8 cellular contexts compared by ENCODE assay signal in the genomic region with DNA sequence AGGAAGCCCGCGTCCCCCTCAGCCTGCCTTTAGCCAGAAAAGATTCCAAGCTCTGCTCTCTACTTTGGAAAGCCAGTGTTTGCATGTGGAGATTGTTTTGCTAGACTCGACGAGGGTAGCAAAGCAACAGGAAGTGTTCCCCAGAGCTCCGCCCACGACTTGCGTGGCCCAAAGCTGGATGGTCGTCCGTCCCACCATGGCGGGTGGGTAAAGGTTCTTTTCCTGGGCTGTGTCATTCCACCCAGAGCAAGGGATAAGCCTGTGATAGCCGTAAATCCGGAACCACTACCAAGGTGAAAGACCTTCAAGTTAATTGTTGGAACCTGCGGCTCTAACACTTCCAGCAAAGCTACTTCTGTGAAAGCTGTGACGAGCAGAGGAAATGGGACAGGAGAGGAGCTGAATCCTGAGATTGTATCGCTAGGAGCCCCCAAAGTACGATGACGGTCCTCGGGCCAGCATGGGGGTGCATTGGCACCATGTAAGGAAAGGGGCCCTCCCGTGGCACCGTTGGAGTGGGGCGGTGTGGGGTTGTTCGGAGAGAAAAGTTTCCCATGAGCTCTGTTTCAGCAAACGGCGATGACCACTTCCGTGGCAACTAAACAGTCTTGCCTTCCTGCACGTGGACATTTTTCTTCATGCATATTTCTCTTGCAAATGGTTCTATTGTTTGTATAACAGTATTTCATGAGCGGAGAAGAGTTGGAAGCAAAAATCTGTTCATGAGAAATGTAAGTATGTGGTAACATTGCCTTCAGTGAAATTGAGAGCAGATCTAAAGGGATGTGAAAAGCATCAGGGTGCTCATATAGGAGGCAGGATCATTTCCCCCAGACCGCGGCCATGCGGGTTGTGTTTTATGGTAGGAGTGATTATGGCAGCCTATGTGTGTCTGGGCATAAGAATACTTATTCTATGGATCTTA. TPM values are rescaled to one million over a fixed set of nuclear protein-coding genes. Genes with fewer than 3 reads are reported as not detected.
A peak's percentile ranks its signal among the peaks of the same experiment; 100 is the strongest.
DNase-seq lines count a peak whose midpoint lies in the region; ATAC-seq, FAIRE-seq and TF ChIP-seq lines count a peak whose summit lies in the region.

No MANE protein-coding gene starts in this region.

- no peak for TF ChIP-seq CTCF in sigmoid colon (IDR thresholded peaks at IDR 0.05)

- peak overlapping the region; percentile 13 to 35 for H3K9ac ChIP-seq in duodenal mucosa (ENCODE audit: low read depth in 1 of 2, low read length in 2 of 2)

- FAIRE-seq in GM12891 (lab: Jason Lieb, UNC) = peak; percentile 94

- H3K4me3 ChIP-seq in duodenal mucosa (ENCODE audit: low read depth in 1 of 2, low read length in 2 of 2) (peak overlapping the region; percentile 47 to 65), sigmoid colon (peak overlapping the region in 3 of 4 donors; percentile 26 to 45 (median 38))

- intact Hi-C loops in sigmoid colon (cut with DNase I) = loop anchor here (10.0 kb wide), 1 partner anchor 45 kb away; no protein-coding TSS in a partner anchor

- WGBS in sigmoid colon, 2 donors = 66 to 79% methylated on average over 30 of the region's 30 CpGs

- no peaks in the 10 kb centered on the region for H3K36me3 ChIP-seq in duodenal mucosa (ENCODE audit: control insufficient read depth in 1 of 2, insufficient read depth in 2 of 2, low read length in 2 of 2)
- H3K36me3 ChIP-seq in sigmoid colon = no peaks in the 10 kb centered on the region

- no peak overlapping the region for H3K27ac ChIP-seq in duodenal mucosa (ENCODE audit: low read depth, low read length)
- peak overlapping the region in 3 of 4 donors; percentile 28 to 47 (median 44) for H3K27ac ChIP-seq in sigmoid colon

- TF ChIP-seq EP300 in sigmoid colon (IDR thresholded peaks at IDR 0.05) = no peak

- TF ChIP-seq POLR2A in GM12891 (IDR thresholded peaks at IDR 0.05; ENCODE audit: low read depth, low read length) (peak; percentile 45; the same call in 1 of the 2 replicates), sigmoid colon (IDR thresholded peaks at IDR 0.05) (no peak)

- H3K4me1 ChIP-seq in duodenal mucosa (ENCODE audit: control insufficient read depth in 1 of 2, insufficient read depth in 2 of 2, low read length in 2 of 2) = peaks cover 33 to 36% of the 10 kb centered on the region in 2 donors
- peaks cover 0 to 13% (median 5%) of the 10 kb centered on the region in 4 donors for H3K4me1 ChIP-seq in sigmoid colon

- peak; percentile 64 for DNase-seq in GM12891 (ENCODE audit: insufficient read length, low spot score)
- DNase-seq in NOMO-1 treated with DMSO at 0.1 percent for 48 hours (lab: John Stamatoyannopoulos, UW; ENCODE audit: unreplicated experiment) = peak; percentile 44
- peak; percentile 48 for DNase-seq in sigmoid colon
- no peak for DNase-seq in T1000 (lab: John Stamatoyannopoulos, UW)

- H3K9me3 ChIP-seq in duodenal mucosa (ENCODE audit: control insufficient read depth in 1 of 2, low read length in 2 of 2) (no peaks in the 10 kb centered on the region), sigmoid colon (no peaks in the 10 kb centered on the region)

- H3K27me3 ChIP-seq in duodenal mucosa (ENCODE audit: control insufficient read depth in 1 of 2, insufficient read depth in 2 of 2, low read length in 2 of 2) = no peaks in the 10 kb centered on the region
- peaks cover 2 to 29% (median 8%) of the 10 kb centered on the region in 3 donors for H3K27me3 ChIP-seq in sigmoid colon

- no peak for ATAC-seq in HG03196 (IDR thresholded peaks at IDR 0.05; ENCODE audit: unreplicated experiment)
- no peak for ATAC-seq in HG03159 (IDR thresholded peaks at IDR 0.05; ENCODE audit: unreplicated experiment)
- ATAC-seq in GM19328 (IDR thresholded peaks at IDR 0.05; ENCODE audit: unreplicated experiment) = no peak

TF ChIP-seq in GM12891, 5 proteins besides CTCF, POLR2A, EP300 and RAD21:
- TF ChIP-seq POU2F2 (IDR thresholded peaks at IDR 0.05; ENCODE audit: low read depth, low read length) (no peak), POLR2AphosphoS5 (IDR thresholded peaks at IDR 0.05; ENCODE audit: low read depth, low read length) (no peak), PAX5 (IDR thresholded peaks at IDR 0.05; ENCODE audit: insufficient read depth, low read length, severe bottlenecking) (no peak), TAF1 (IDR thresholded peaks at IDR 0.05; ENCODE audit: low read depth, low read length) (no peak), SPI1 (IDR thresholded peaks at IDR 0.05; ENCODE audit: low read depth, low read length) (peak; percentile 65)

RNA-seq across cellular contexts. Expression of a gene that starts 8.3 kb away (rescaled TPM):
- 53.3 TPM for polyA plus RNA-seq in GM12891 (2012; ENCODE audit: low read depth, missing spikeins)
- total RNA-seq in sigmoid colon = 1 to 10 TPM; 5.1 to 9.6 (median 7.3) TPM
- 10 to 100 TPM in 1 of 3 donors, 1 to 10 TPM in 2; 2.5 to 23.9 (median 6.0) TPM for polyA plus RNA-seq in sigmoid colon

RNA-seq across cellular contexts. Expression of a gene that starts 53.6 kb away (rescaled TPM):
- not detected for polyA plus RNA-seq in GM12891 (2012; ENCODE audit: low read depth, missing spikeins)
- total RNA-seq in sigmoid colon = under 1 TPM in 1 of 4 donors, not detected in 3; 0.16 TPM
- 1 to 10 TPM in 2 of 3 donors, not detected in 1; 1.4 to 2.5 TPM for polyA plus RNA-seq in sigmoid colon

RNA-seq across cellular contexts. Expression of a gene that starts 55.9 kb away (rescaled TPM):
- 263 TPM for polyA plus RNA-seq in GM12891 (2012; ENCODE audit: low read depth, missing spikeins)
- 10 to 100 TPM in 3 of 4 donors, 1 to 10 TPM in 1; 8.6 to 30.7 (median 26.7) TPM for total RNA-seq in sigmoid colon
- polyA plus RNA-seq in sigmoid colon = 10 to 100 TPM; 13.2 to 76.7 (median 34.9) TPM
